In the genomic region with DNA sequence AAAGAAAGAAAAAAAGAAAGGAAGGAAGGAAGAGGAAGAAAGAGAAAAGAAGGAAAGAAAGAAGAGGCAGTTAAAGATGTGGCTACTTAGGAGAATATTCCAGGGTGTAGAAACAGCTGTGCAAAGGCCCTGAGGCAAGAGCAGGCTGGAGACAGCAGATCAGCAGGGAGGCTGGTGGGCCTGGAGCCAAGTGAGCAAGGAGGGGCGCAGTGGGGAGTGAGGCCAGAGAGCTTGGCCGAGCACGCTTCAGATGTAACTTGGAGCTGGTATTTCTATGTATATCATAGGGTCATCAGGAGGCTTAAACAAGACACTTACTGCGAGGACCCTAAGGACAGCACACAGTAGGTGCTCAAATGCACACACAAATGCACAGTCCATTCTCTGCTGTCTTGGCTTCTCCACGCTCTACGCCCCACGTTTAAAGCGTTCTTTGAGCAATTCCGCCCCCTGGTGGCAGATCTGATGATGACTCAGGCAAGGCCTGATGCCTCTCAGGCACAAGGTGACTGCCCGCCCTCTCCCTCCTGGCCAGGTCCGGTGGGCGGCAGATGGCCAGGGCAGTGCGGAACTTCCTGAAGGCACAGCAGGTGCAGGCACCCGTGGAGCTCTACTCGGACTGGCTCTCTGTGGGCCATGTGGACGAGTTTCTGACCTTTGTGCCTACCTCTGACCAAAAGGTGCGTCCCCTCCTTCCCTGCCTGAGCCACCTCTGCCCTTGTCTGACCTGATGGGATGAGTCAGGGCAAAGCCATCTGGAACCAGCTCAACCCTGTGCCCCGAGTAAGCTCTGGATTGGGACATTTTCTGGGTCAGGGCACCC, we compare ENCODE assay signal across 1 cellular context.
TF ChIP-seq lines count a peak whose summit lies in the region.

No MANE protein-coding gene starts in this region.

TF ChIP-seq in HepG2, 621 proteins besides CTCF, POLR2A, EP300 and RAD21 (continued from another document and continues in another):
- TF ChIP-seq, protein P1, sequence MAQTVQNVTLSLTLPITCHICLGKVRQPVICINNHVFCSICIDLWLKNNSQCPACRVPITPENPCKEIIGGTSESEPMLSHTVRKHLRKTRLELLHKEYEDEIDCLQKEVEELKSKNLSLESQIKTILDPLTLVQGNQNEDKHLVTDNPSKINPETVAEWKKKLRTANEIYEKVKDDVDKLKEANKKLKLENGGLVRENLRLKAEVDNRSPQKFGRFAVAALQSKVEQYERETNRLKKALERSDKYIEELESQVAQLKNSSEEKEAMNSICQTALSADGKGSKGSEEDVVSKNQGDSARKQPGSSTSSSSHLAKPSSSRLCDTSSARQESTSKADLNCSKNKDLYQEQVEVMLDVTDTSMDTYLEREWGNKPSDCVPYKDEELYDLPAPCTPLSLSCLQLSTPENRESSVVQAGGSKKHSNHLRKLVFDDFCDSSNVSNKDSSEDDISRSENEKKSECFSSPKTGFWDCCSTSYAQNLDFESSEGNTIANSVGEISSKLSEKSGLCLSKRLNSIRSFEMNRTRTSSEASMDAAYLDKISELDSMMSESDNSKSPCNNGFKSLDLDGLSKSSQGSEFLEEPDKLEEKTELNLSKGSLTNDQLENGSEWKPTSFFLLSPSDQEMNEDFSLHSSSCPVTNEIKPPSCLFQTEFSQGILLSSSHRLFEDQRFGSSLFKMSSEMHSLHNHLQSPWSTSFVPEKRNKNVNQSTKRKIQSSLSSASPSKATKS (CRISPR knock-in tag; IDR thresholded peaks at IDR 0.05), result no peak
- TF ChIP-seq KDM5B (CRISPR knock-in tag; IDR thresholded peaks at IDR 0.05; ENCODE audit: borderline replicate concordance) (no peak; the same call in 1 of the 2 replicates), ZNF143 (CRISPR knock-in tag; IDR thresholded peaks at IDR 0.05) (no peak), ZNF740 (CRISPR knock-in tag; IDR thresholded peaks at IDR 0.05) (no peak), NR2F6 (IDR thresholded peaks at IDR 0.05) (peak; percentile 32; the same call in 1 of the 2 replicates), NR2F6 (CRISPR knock-in tag; IDR thresholded peaks at IDR 0.05) (0 out of 2 replicates have a peak, but pooled peaks have one; percentile 17), MBNL3 (CRISPR knock-in tag; conservative IDR thresholded peaks at IDR 0.05) (no peak), RFX1 (IDR thresholded peaks at IDR 0.05) (no peak), ZBTB1 (CRISPR knock-in tag; IDR thresholded peaks at IDR 0.05; ENCODE audit: borderline replicate concordance) (no peak), RBAK (CRISPR knock-in tag; IDR thresholded peaks at IDR 0.05) (no peak), FOXJ3 (CRISPR knock-in tag; IDR thresholded peaks at IDR 0.05; ENCODE audit: borderline replicate concordance) (no peak), SMARCE1 (IDR thresholded peaks at IDR 0.05; ENCODE audit: borderline replicate concordance) (no peak), CHD2 (IDR thresholded peaks at IDR 0.05; ENCODE audit: low read depth, low read length) (no peak), MYNN (CRISPR knock-in tag; IDR thresholded peaks at IDR 0.05; ENCODE audit: low read depth) (no peak), SRSF4 (IDR thresholded peaks at IDR 0.05; ENCODE audit: low read depth, low read length, poor library complexity, severe bottlenecking) (no peak), JUND (CRISPR knock-in tag; IDR thresholded peaks at IDR 0.05) (peak; percentile 52; the same call in 1 of the 2 replicates), KLF12 (CRISPR knock-in tag; IDR thresholded peaks at IDR 0.05; ENCODE audit: borderline replicate concordance) (no peak), TBX2 (CRISPR knock-in tag; IDR thresholded peaks at IDR 0.05; ENCODE audit: borderline replicate concordance) (no peak), ZNF3 (CRISPR knock-in tag; IDR thresholded peaks at IDR 0.05) (no peak), ZNF451 (CRISPR knock-in tag; IDR thresholded peaks at IDR 0.05) (no peak), SP140L (CRISPR knock-in tag; IDR thresholded peaks at IDR 0.05; ENCODE audit: borderline replicate concordance) (no peak), ZFP1 (CRISPR knock-in tag; IDR thresholded peaks at IDR 0.05) (no peak), FOXO1 (CRISPR knock-in tag; IDR thresholded peaks at IDR 0.05) (peak; percentile 17; the same call in 1 of the 2 replicates), CBX2 (IDR thresholded peaks at IDR 0.05; ENCODE audit: low read depth, low read length) (no peak), CBX2 (CRISPR knock-in tag; IDR thresholded peaks at IDR 0.05; ENCODE audit: low read depth) (no peak), ZNF772 (CRISPR knock-in tag; IDR thresholded peaks at IDR 0.05) (no peak), KMT2A (CRISPR knock-in tag; IDR thresholded peaks at IDR 0.05) (no peak), ESRRA (CRISPR knock-in tag; IDR thresholded peaks at IDR 0.05; ENCODE audit: low read depth) (peak; percentile 65; the same call in 1 of the 2 replicates), ZNF550 (CRISPR knock-in tag; IDR thresholded peaks at IDR 0.05; ENCODE audit: borderline replicate concordance) (no peak), TRIM24 (CRISPR knock-in tag; IDR thresholded peaks at IDR 0.05) (no peak), YEATS2 (CRISPR knock-in tag; IDR thresholded peaks at IDR 0.05; ENCODE audit: borderline replicate concordance) (0 out of 2 replicates have a peak, but pooled peaks have one; percentile 34), GABPB1 (CRISPR knock-in tag; IDR thresholded peaks at IDR 0.05) (peak; percentile 30; the same call in 1 of the 2 replicates), SATB2 (CRISPR knock-in tag; IDR thresholded peaks at IDR 0.05) (no peak), ZNF124 (CRISPR knock-in tag; IDR thresholded peaks at IDR 0.05) (no peak), ZFP91 (CRISPR knock-in tag; IDR thresholded peaks at IDR 0.05; ENCODE audit: borderline replicate concordance) (peak; percentile 23; the same call in 1 of the 2 replicates), PLSCR1 (CRISPR knock-in tag; IDR thresholded peaks at IDR 0.05; ENCODE audit: borderline replicate concordance) (no peak), ZNF7 (CRISPR knock-in tag; IDR thresholded peaks at IDR 0.05) (no peak), ZNF709 (CRISPR knock-in tag; IDR thresholded peaks at IDR 0.05) (no peak), ZNF225 (CRISPR knock-in tag; IDR thresholded peaks at IDR 0.05) (0 out of 2 replicates have a peak, but pooled peaks have one; percentile 43), BCL3 (CRISPR knock-in tag; IDR thresholded peaks at IDR 0.05) (no peak), LBX2 (CRISPR knock-in tag; IDR thresholded peaks at IDR 0.05; ENCODE audit: borderline replicate concordance) (no peak), JUN (CRISPR knock-in tag; IDR thresholded peaks at IDR 0.05) (peak; percentile 48; the same call in 1 of the 2 replicates), FOXK2 (IDR thresholded peaks at IDR 0.05) (no peak), ZSCAN9 (CRISPR knock-in tag; IDR thresholded peaks at IDR 0.05; ENCODE audit: borderline replicate concordance) (no peak), ZEB1 (IDR thresholded peaks at IDR 0.05; ENCODE audit: insufficient replicate concordance, low read depth) (no peak), SMARCC2 (IDR thresholded peaks at IDR 0.05) (no peak), ZNF839 (CRISPR knock-in tag; IDR thresholded peaks at IDR 0.05; ENCODE audit: borderline replicate concordance) (no peak; the same call in 1 of the 2 replicates), ZNF207 (IDR thresholded peaks at IDR 0.05; ENCODE audit: borderline replicate concordance) (no peak), ZNF570 (CRISPR knock-in tag; IDR thresholded peaks at IDR 0.05; ENCODE audit: borderline replicate concordance) (no peak), MXD3 (CRISPR knock-in tag; IDR thresholded peaks at IDR 0.05) (no peak), ARNTL (CRISPR knock-in tag; IDR thresholded peaks at IDR 0.05) (no peak)
- TF ChIP-seq, protein P2, sequence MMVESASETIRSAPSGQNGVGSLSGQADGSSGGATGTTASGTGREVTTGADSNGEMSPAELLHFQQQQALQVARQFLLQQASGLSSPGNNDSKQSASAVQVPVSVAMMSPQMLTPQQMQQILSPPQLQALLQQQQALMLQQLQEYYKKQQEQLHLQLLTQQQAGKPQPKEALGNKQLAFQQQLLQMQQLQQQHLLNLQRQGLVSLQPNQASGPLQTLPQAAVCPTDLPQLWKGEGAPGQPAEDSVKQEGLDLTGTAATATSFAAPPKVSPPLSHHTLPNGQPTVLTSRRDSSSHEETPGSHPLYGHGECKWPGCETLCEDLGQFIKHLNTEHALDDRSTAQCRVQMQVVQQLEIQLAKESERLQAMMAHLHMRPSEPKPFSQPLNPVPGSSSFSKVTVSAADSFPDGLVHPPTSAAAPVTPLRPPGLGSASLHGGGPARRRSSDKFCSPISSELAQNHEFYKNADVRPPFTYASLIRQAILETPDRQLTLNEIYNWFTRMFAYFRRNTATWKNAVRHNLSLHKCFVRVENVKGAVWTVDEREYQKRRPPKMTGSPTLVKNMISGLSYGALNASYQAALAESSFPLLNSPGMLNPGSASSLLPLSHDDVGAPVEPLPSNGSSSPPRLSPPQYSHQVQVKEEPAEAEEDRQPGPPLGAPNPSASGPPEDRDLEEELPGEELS (CRISPR knock-in tag; IDR thresholded peaks at IDR 0.05), result no peak
- TF ChIP-seq, protein P3, sequence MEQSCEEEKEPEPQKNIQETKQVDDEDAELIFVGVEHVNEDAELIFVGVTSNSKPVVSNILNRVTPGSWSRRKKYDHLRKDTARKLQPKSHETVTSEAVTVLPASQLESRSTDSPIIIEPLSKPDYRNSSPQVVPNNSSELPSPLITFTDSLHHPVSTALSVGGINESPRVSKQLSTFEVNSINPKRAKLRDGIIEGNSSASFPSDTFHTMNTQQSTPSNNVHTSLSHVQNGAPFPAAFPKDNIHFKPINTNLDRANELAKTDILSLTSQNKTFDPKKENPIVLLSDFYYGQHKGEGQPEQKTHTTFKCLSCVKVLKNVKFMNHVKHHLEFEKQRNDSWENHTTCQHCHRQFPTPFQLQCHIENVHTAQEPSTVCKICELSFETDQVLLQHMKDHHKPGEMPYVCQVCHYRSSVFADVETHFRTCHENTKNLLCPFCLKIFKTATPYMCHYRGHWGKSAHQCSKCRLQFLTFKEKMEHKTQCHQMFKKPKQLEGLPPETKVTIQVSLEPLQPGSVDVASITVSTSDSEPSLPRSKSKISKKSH (CRISPR knock-in tag; IDR thresholded peaks at IDR 0.05; ENCODE audit: borderline replicate concordance), result no peak
- TF ChIP-seq, protein P4, sequence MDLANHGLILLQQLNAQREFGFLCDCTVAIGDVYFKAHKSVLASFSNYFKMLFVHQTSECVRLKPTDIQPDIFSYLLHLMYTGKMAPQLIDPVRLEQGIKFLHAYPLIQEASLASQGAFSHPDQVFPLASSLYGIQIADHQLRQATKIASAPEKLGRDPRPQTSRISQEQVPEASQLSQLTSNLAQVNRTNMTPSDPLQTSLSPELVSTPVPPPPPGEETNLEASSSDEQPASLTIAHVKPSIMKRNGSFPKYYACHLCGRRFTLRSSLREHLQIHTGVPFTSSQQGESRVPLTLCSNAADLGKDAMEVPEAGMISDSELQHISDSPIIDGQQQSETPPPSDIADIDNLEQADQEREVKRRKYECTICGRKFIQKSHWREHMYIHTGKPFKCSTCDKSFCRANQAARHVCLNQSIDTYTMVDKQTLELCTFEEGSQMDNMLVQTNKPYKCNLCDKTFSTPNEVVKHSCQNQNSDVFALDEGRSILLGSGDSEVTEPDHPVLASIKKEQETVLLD (CRISPR knock-in tag; IDR thresholded peaks at IDR 0.05; ENCODE audit: low read depth), result no peak
